ENCODE assay signal across 22 cellular contexts in the genomic region with DNA sequence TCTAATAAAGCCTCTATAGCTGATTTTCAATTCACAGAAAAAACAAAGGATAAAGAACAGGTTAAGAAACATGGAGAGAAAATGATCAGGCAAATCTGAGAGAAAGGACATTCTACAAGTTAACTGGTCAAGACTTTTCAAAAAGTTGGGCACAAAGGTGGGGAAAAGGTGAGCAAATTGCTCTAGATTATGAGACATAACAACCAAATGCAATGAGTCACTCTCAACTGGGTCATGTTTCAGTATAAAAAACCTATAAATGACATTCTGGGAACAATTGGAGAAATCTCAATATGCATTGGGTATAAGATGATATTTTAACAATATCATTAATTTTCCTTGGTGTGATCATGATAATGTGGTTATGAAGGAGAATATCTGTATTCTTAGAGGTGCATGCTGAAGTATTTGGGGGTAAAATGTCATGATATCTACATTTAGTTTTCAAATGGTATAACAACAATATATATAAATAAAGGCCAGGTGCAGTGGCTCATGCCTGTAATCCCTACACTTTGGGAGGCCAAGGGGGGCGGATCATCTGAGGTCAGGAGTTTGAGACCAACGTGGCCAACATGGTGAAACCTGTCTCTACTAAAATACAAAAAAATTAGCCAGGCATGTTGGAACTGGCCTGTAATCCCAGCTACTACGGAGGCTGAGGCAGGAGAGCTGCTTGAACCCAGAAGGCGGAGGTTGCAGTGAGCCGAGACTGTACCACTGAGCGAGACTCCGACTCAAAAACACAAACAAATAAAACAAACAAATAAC. TPM values are rescaled to one million over a fixed set of nuclear protein-coding genes. Genes with fewer than 3 reads are reported as not detected.
DNase-seq lines count a peak whose midpoint lies in the region; ATAC-seq, FAIRE-seq and TF ChIP-seq lines count a peak whose summit lies in the region.
"Had no signal": no experiment of that assay in that cellular context is flagged by ENCODE, and none has a peak within 500 bp of the region (broad histone marks: within the 10 kb centered on the region; RNA-seq: fewer than 3 reads in every experiment).

No MANE protein-coding gene starts in this region.

- H3K27ac ChIP-seq in RWPE1 (peak overlapping the region; percentile 54), epithelial cell of prostate (peak overlapping the region; percentile 72)
- H3K27ac ChIP-seq in effector memory CD4-positive, alpha-beta T cell (ENCODE audit: insufficient read depth, low read length, poor library complexity, severe bottlenecking) = no peak overlapping the region
- H3K27ac ChIP-seq: brain microvascular endothelial cell, heart right ventricle, suprapubic skin had no signal

- H3K36me3 ChIP-seq in effector memory CD4-positive, alpha-beta T cell (ENCODE audit: control insufficient read depth, insufficient read depth, low read length) = peaks cover 7% of the 10 kb centered on the region
- H3K36me3 ChIP-seq: brain microvascular endothelial cell had no signal

- POLR2A ChIA-PET in RWPE1 (lab: Yijun Ruan, JAX; ENCODE audit: low non-redundant PET) = no interaction called here

- H3K27me3 Mint-ChIP-seq in activated naive CD8-positive, alpha-beta T cell treated with anti-CD3 and anti-CD28 coated beads for 36 hours = no peaks in the 10 kb centered on the region
- no peaks in the 10 kb centered on the region for H3K27me3 Mint-ChIP-seq in activated naive CD8-positive, alpha-beta T cell treated with anti-CD3 and anti-CD28 coated beads, Interleukin-2, amount 50 U/mL, for 24 hours

- DNase-seq in activated naive CD8-positive, alpha-beta T cell treated with anti-CD3 and anti-CD28 coated beads for 36 hours = no peak
- DNase-seq in activated naive CD8-positive, alpha-beta T cell treated with anti-CD3 and anti-CD28 coated beads, Interleukin-2, amount 50 U/mL, for 24 hours = no peak
- peak; percentile 57 for DNase-seq in RWPE1 (ENCODE audit: low spot score)
- DNase-seq in epithelial cell of prostate (ENCODE audit: low read depth, low spot score) = no peak
- peak; percentile 19 for DNase-seq in urothelium cell line (ENCODE audit: low spot score)
- no peak for DNase-seq in NCI-H2227 treated with DMSO at 0.1 percent for 48 hours (lab: John Stamatoyannopoulos, UW)
- DNase-seq in activated naive CD4-positive, alpha-beta T cell treated with anti-CD3 and anti-CD28 coated beads, Interleukin-2, amount 50 U/mL, for 16 hours = no peak
- DNase-seq in effector memory CD4-positive, alpha-beta T cell = no peak
- DNase-seq: activated CD4-positive, alpha-beta T cell treated with anti-CD3 and anti-CD28 coated beads for 4 hours; brain microvascular endothelial cell; cortex of kidney; HCEC 1CT; heart right ventricle; KG1; left ventricle myocardium superior; mucosa of descending colon; NCI-H1694 treated with DMSO at 0.1 percent for 48 hours; NCI-H748 treated with DMSO at 0.1 percent for 48 hours; posterior cingulate gyrus; SIG-M5 had no signal

- H3K9me3 ChIP-seq in effector memory CD4-positive, alpha-beta T cell (ENCODE audit: control insufficient read depth, low read length) = no peaks in the 10 kb centered on the region
- H3K9me3 ChIP-seq: heart right ventricle, mucosa of descending colon, suprapubic skin had no signal

- no peak for ATAC-seq in activated naive CD8-positive, alpha-beta T cell treated with anti-CD3 and anti-CD28 coated beads, Interleukin-2, amount 50 U/mL, for 24 hours
- ATAC-seq: heart right ventricle, left ventricle myocardium superior, mucosa of descending colon had no signal

- H3K4me3 Mint-ChIP-seq in activated naive CD8-positive, alpha-beta T cell treated with anti-CD3 and anti-CD28 coated beads for 36 hours = no peak overlapping the region
- no peak overlapping the region for H3K4me3 Mint-ChIP-seq in activated naive CD8-positive, alpha-beta T cell treated with anti-CD3 and anti-CD28 coated beads, Interleukin-2, amount 50 U/mL, for 24 hours

- no peaks in the 10 kb centered on the region for H3K4me1 ChIP-seq in effector memory CD4-positive, alpha-beta T cell (ENCODE audit: control insufficient read depth, insufficient read depth, low read length, poor library complexity, severe bottlenecking)
- H3K4me1 ChIP-seq: suprapubic skin had no signal

- H3K27me3 ChIP-seq in effector memory CD4-positive, alpha-beta T cell (replicated peaks; ENCODE audit: control insufficient read depth, insufficient read depth, low read length, poor library complexity, severe bottlenecking) = no peaks in the 10 kb centered on the region
- H3K27me3 ChIP-seq: brain microvascular endothelial cell, heart right ventricle, suprapubic skin had no signal

- peak overlapping the region; percentile 3 for H3K27ac Mint-ChIP-seq in activated naive CD8-positive, alpha-beta T cell treated with anti-CD3 and anti-CD28 coated beads for 36 hours
- no peak overlapping the region for H3K27ac Mint-ChIP-seq in activated naive CD8-positive, alpha-beta T cell treated with anti-CD3 and anti-CD28 coated beads, Interleukin-2, amount 50 U/mL, for 24 hours
- H3K27ac Mint-ChIP-seq: activated T-helper 2 cell treated with anti-CD3 and anti-CD28 coated beads, Interferon-gamma antibody, Interleukin-2, Interleukin-4, amounts not matched to agents 10 μg/mL and 5 μg/mL and 100 μg/mL, durations not matched to agents 14 hours and 24 hours and 36 hours had no signal

- H3K9me3 Mint-ChIP-seq in activated naive CD8-positive, alpha-beta T cell treated with anti-CD3 and anti-CD28 coated beads for 36 hours = no peaks in the 10 kb centered on the region
- no peaks in the 10 kb centered on the region for H3K9me3 Mint-ChIP-seq in activated naive CD8-positive, alpha-beta T cell treated with anti-CD3 and anti-CD28 coated beads, Interleukin-2, amount 50 U/mL, for 24 hours
- H3K9me3 Mint-ChIP-seq: activated T-helper 2 cell treated with anti-CD3 and anti-CD28 coated beads, Interferon-gamma antibody, Interleukin-2, Interleukin-4, amounts not matched to agents 10 μg/mL and 5 μg/mL and 100 μg/mL, durations not matched to agents 14 hours and 24 hours and 36 hours had no signal

- peaks cover 23% of the 10 kb centered on the region for H3K36me3 Mint-ChIP-seq in activated naive CD8-positive, alpha-beta T cell treated with anti-CD3 and anti-CD28 coated beads for 36 hours
- peaks cover 22% of the 10 kb centered on the region for H3K36me3 Mint-ChIP-seq in activated naive CD8-positive, alpha-beta T cell treated with anti-CD3 and anti-CD28 coated beads, Interleukin-2, amount 50 U/mL, for 24 hours (ENCODE audit: low read depth)

- peaks cover 16% of the 10 kb centered on the region for H3K4me1 Mint-ChIP-seq in activated naive CD8-positive, alpha-beta T cell treated with anti-CD3 and anti-CD28 coated beads for 36 hours
- H3K4me1 Mint-ChIP-seq in activated naive CD8-positive, alpha-beta T cell treated with anti-CD3 and anti-CD28 coated beads, Interleukin-2, amount 50 U/mL, for 24 hours = peaks cover 13% of the 10 kb centered on the region

- CTCF ChIA-PET in RWPE1 (lab: Yijun Ruan, JAX) = interaction anchor here (0.6 kb wide), 1 partner anchor 1498 kb away, joined by 3 read pairs; no protein-coding TSS in a partner anchor

- no peak overlapping the region for H3K4me3 ChIP-seq in effector memory CD4-positive, alpha-beta T cell (ENCODE audit: insufficient read depth, low read depth, low read length, poor library complexity, severe bottlenecking)
- H3K4me3 ChIP-seq: heart right ventricle, mucosa of descending colon, suprapubic skin had no signal

- TF ChIP-seq CTCF in RWPE1 (conservative IDR thresholded peaks at IDR 0.05; ENCODE audit: low read depth) = no peak

- FAIRE-seq in urothelium cell line (lab: Jason Lieb, UNC) = no peak

RNA-seq across cellular contexts. Expression of a gene that starts 27.0 kb away (rescaled TPM):
- total RNA-seq in activated naive CD8-positive, alpha-beta T cell treated with anti-CD3 and anti-CD28 coated beads for 36 hours = 10 to 100 TPM; 18.9 to 19.7 TPM

Comparison
In these comparisons a context has a peak if more than half of its experiments do, and no peak if none do; other contexts are left out.
1. DNase-seq: peak in RWPE1 (single experiment) and urothelium cell line (single experiment); none in activated naive CD8-positive, alpha-beta T cell treated with anti-CD3 and anti-CD28 coated beads for 36 hours (single experiment), activated naive CD8-positive, alpha-beta T cell treated with anti-CD3 and anti-CD28 coated beads, Interleukin-2, amount 50 U/mL, for 24 hours (single experiment), epithelial cell of prostate (single experiment), NCI-H2227 treated with DMSO at 0.1 percent for 48 hours (single experiment), activated naive CD4-positive, alpha-beta T cell treated with anti-CD3 and anti-CD28 coated beads, Interleukin-2, amount 50 U/mL, for 16 hours (single experiment) and effector memory CD4-positive, alpha-beta T cell (0 of 3).